In the genomic region with DNA sequence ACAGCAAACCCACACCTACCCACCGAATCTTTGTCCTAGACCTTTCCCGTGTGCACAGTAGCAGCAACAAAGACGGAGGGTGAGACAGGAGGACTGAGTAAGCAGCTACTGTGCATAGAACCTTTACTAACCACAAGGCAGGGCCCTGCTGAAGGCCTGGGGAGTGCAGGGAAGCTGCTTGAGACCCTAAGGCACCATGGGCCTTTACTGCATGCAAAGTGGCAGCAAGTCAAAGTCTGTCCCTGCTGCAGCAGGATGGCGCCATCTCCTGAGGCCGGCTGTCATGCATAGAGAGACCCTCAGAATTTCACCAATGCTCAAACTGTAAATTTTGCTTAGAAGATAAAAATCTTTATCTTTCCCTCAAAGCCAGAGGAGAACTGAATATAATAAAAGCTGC, we compare ENCODE assay signal across 1 cellular context.
TF ChIP-seq lines count a peak whose summit lies in the region.

No MANE protein-coding gene starts in this region.

TF ChIP-seq in H1, 55 proteins besides CTCF, POLR2A, EP300 and RAD21 (continued from another document):
- TF ChIP-seq CHD7 (IDR thresholded peaks at IDR 0.05; ENCODE audit: insufficient replicate concordance, low read length) (no peak), TAF7 (optimal IDR thresholded peaks at IDR 0.05; ENCODE audit: borderline replicate concordance, low read depth, low read length) (no peak), RBBP5 (IDR thresholded peaks at IDR 0.05; ENCODE audit: borderline replicate concordance, low read depth, low read length) (no peak), SRF (IDR thresholded peaks at IDR 0.05; ENCODE audit: low read depth, low read length) (no peak), CEBPB (IDR thresholded peaks at IDR 0.05; ENCODE audit: low read depth, low read length) (no peak), YY1 (IDR thresholded peaks at IDR 0.05; ENCODE audit: low read depth, low read length) (no peak), E2F6 (IDR thresholded peaks at IDR 0.05) (no peak), SP4 (IDR thresholded peaks at IDR 0.05; ENCODE audit: low read length) (no peak)
TF ChIP-seq in H1: peak in this region for 0.
